In the genomic region with DNA sequence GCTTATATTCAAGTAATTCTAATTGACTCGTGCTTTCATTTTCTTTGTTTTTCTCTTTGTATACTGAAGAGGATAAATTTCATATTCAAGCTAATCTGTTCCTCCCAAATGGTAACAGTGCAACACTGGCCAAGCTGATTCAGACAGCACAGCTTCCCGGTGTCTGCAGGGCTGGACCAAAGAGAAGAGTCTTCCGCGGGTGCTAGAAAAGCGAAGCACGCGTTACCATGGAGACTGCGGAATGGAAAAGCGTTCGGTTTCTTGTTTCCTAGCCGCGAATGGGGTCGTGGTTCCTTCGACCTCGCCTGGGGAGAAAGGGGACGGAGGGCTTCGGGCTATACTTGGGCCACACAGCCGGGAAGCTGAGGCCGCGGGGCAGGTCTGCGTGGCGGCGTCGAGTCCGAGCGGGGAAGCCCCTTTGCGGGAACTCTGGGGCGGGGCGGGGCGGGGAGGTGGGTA, we compare ENCODE assay signal across 8 cellular contexts. TPM values are rescaled to one million over a fixed set of nuclear protein-coding genes. Genes with fewer than 3 reads are reported as not detected.
DNase-seq lines count a peak whose midpoint lies in the region; ATAC-seq and TF ChIP-seq lines count a peak whose summit lies in the region.

No MANE protein-coding gene starts in this region.

- peak; percentile 5 to 69 (median 38) for DNase-seq in CD8-positive, alpha-beta memory T cell
- peak; percentile 28 for DNase-seq in T-helper 2 cell treated with Interferon-gamma antibody and Interleukin-4, amounts not matched to agents 5 μg/mL and 100 μg/mL, for 36 hours (ENCODE audit: low spot score)
- DNase-seq in cardiac fibroblast (ENCODE audit: low read depth in 2 of 2) = peak; percentile 68 to 75
- peak; percentile 78 for DNase-seq in islet precursor cell
- peak; percentile 45 to 48 for DNase-seq in stimulated activated CD4-positive, alpha-beta T cell treated with anti-CD3 and anti-CD28 coated beads, Interleukin-2, amount 100 ng/mL, for 24 hours
- DNase-seq in GDM1 (lab: John Stamatoyannopoulos, UW) = no peak

- peaks cover 12 to 20% (median 19%) of the 10 kb centered on the region in 3 donors for H3K4me1 Mint-ChIP-seq in CD8-positive, alpha-beta memory T cell
- peaks cover 4 to 11% (median 5%) of the 10 kb centered on the region in 3 donors for H3K4me1 Mint-ChIP-seq in IgD-negative memory B cell
- H3K4me1 Mint-ChIP-seq in T-helper 2 cell treated with Interferon-gamma antibody and Interleukin-4, amounts not matched to agents 5 μg/mL and 100 μg/mL, for 36 hours (ENCODE audit: low read depth) = peaks cover 19% of the 10 kb centered on the region

- no peak overlapping the region for H3K27ac ChIP-seq in CD8-positive, alpha-beta memory T cell (ENCODE audit: low read depth, low read length)

- peaks cover 0 to 3% (median 0%) of the 10 kb centered on the region in 5 donors for H3K9me3 Mint-ChIP-seq in CD8-positive, alpha-beta memory T cell
- peaks cover 0 to 6% (median 0%) of the 10 kb centered on the region in 3 donors for H3K9me3 Mint-ChIP-seq in IgD-negative memory B cell
- peaks cover 7% of the 10 kb centered on the region for H3K9me3 Mint-ChIP-seq in T-helper 2 cell treated with Interferon-gamma antibody and Interleukin-4, amounts not matched to agents 5 μg/mL and 100 μg/mL, for 36 hours

- H3K27ac Mint-ChIP-seq in CD8-positive, alpha-beta memory T cell = peak overlapping the region in 7 of 8 donors; percentile 6 to 93 (median 64)
- H3K27ac Mint-ChIP-seq in IgD-negative memory B cell = peak overlapping the region in 2 of 3 donors; percentile 9 to 74
- peak overlapping the region; percentile 74 for H3K27ac Mint-ChIP-seq in T-helper 2 cell treated with Interferon-gamma antibody and Interleukin-4, amounts not matched to agents 5 μg/mL and 100 μg/mL, for 36 hours

- peaks cover 11% of the 10 kb centered on the region for H3K4me1 ChIP-seq in CD8-positive, alpha-beta memory T cell (ENCODE audit: insufficient read depth, low read length)

- TF ChIP-seq CTCF in cardiac fibroblast (IDR thresholded peaks at IDR 0.05; ENCODE audit: low read depth, low read length) = no peak

- H3K27me3 ChIP-seq in CD8-positive, alpha-beta memory T cell (ENCODE audit: insufficient read depth, low read length, poor library complexity, severe bottlenecking) = no peaks in the 10 kb centered on the region

- POLR2A ChIA-PET in CD8-positive, alpha-beta memory T cell (lab: Charles Lee) = interaction anchor here (0.6 kb wide), 1 partner anchor 373 kb away, joined by 3 read pairs; no protein-coding TSS in a partner anchor

- peak overlapping the region; percentile 57 to 92 (median 86) for H3K4me3 Mint-ChIP-seq in CD8-positive, alpha-beta memory T cell
- peak overlapping the region; percentile 50 to 95 (median 90) for H3K4me3 Mint-ChIP-seq in IgD-negative memory B cell
- H3K4me3 Mint-ChIP-seq in T-helper 2 cell treated with Interferon-gamma antibody and Interleukin-4, amounts not matched to agents 5 μg/mL and 100 μg/mL, for 36 hours = peak overlapping the region; percentile 90

- H3K9me3 ChIP-seq in CD8-positive, alpha-beta memory T cell (ENCODE audit: low read length) = no peaks in the 10 kb centered on the region

- H3K36me3 Mint-ChIP-seq in CD8-positive, alpha-beta memory T cell = peaks cover 0 to 4% (median 0%) of the 10 kb centered on the region in 3 donors
- no peaks in the 10 kb centered on the region for H3K36me3 Mint-ChIP-seq in IgD-negative memory B cell
- H3K36me3 Mint-ChIP-seq in T-helper 2 cell treated with Interferon-gamma antibody and Interleukin-4, amounts not matched to agents 5 μg/mL and 100 μg/mL, for 36 hours (ENCODE audit: low read depth) = peaks cover 5% of the 10 kb centered on the region

- H3K4me3 ChIP-seq in CD8-positive, alpha-beta memory T cell (ENCODE audit: low read length) = peak overlapping the region; percentile 54
- peak overlapping the region; percentile 61 to 62 for H3K4me3 ChIP-seq in cardiac fibroblast (replicated peaks in 1 of 2; ENCODE audit: low read depth in 2 of 2, low read length in 2 of 2)

- peaks cover 40 to 63% of the 10 kb centered on the region in 2 donors for H3K27me3 Mint-ChIP-seq in CD8-positive, alpha-beta memory T cell
- H3K27me3 Mint-ChIP-seq in IgD-negative memory B cell = peaks cover 27% of the 10 kb centered on the region
- H3K27me3 Mint-ChIP-seq in T-helper 2 cell treated with Interferon-gamma antibody and Interleukin-4, amounts not matched to agents 5 μg/mL and 100 μg/mL, for 36 hours (ENCODE audit: low read depth) = peaks cover 34% of the 10 kb centered on the region

- CTCF ChIA-PET in CD8-positive, alpha-beta memory T cell (lab: Charles Lee) = interaction anchor here (0.5 to 1.9 kb wide), 3 partner anchors 10 to 606 kb away, joined by 3 to 9 read pairs (median 6); no protein-coding TSS in a partner anchor

- no peak for ATAC-seq in GM19351 (IDR thresholded peaks at IDR 0.05; ENCODE audit: unreplicated experiment)

- no peaks in the 10 kb centered on the region for H3K36me3 ChIP-seq in CD8-positive, alpha-beta memory T cell (ENCODE audit: insufficient read depth, low read length)

RNA-seq across cellular contexts. Expression of a gene that starts 6.2 kb away (rescaled TPM):
- under 1 TPM; 0.66 to 0.73 TPM for total RNA-seq in CD8-positive, alpha-beta memory T cell
- polyA plus RNA-seq in CD8-positive, alpha-beta memory T cell = not detected
- not detected for polyA plus RNA-seq in IgD-negative memory B cell

RNA-seq across cellular contexts. Expression of a gene that starts 33.7 kb away (rescaled TPM):
- total RNA-seq in CD8-positive, alpha-beta memory T cell = not detected
- not detected for polyA plus RNA-seq in CD8-positive, alpha-beta memory T cell
- polyA plus RNA-seq in IgD-negative memory B cell = not detected
